In genomic region chr11:2201542-2201941, GRCh38 we compare ENCODE assay signal across 26 cellular contexts. TPM values are rescaled to one million over a fixed set of nuclear protein-coding genes. Genes with fewer than 3 reads are reported as not detected.
"Had no signal": no experiment of that assay in that cellular context is flagged by ENCODE, and none has a peak within 500 bp of the region (broad histone marks: within the 10 kb centered on the region; RNA-seq: fewer than 3 reads in every experiment).

No MANE protein-coding gene starts in this region.

- H3K4me3 Mint-ChIP-seq: activated B cell treated with CpG ODN at 0.5 μM for 24 hours; activated CD4-positive, alpha-beta T cell treated with anti-CD3 and anti-CD28 coated beads for 36 hours; activated naive CD4-positive, alpha-beta T cell treated with anti-CD3 and anti-CD28 coated beads for 36 hours; dendritic cell treated with granulocyte-macrophage colony-stimulating factor and Interleukin-4, amounts not matched to agents 40 ng/mL and 50 ng/mL, for 4 days; mesothelial cell of epicardium; naive thymus-derived CD8-positive, alpha-beta T cell; T-helper 1 cell treated with Interleukin-12 subunit alpha and Interleukin-12 subunit beta and Interleukin-4 antibody, amounts not matched to agents 30 μg/mL and 1 μg/mL, for 36 hours had no signal

- H3K36me3 ChIP-seq: heart right ventricle, ovary, right atrium auricular region, transverse colon, uterus had no signal

- H3K4me1 ChIP-seq: heart right ventricle, psoas muscle, right atrium auricular region, uterus had no signal

- H3K9me3 ChIP-seq: heart right ventricle, ovary, psoas muscle, right atrium auricular region, transverse colon, uterus had no signal

- H3K4me3 ChIP-seq: heart right ventricle, ovary, psoas muscle, right atrium auricular region, transverse colon, uterus had no signal

- H3K4me1 Mint-ChIP-seq: activated CD4-positive, alpha-beta T cell treated with anti-CD3 and anti-CD28 coated beads for 36 hours had no signal

- DNase-seq: activated B cell treated with CpG ODN at 0.5 μM for 24 hours; activated CD4-positive, alpha-beta T cell treated with anti-CD3 and anti-CD28 coated beads for 36 hours; activated CD4-positive, alpha-beta T cell treated with anti-CD3 and anti-CD28 coated beads, Interleukin-2, amount 50 U/mL, for 4 hours; activated naive CD4-positive, alpha-beta T cell treated with anti-CD3 and anti-CD28 coated beads for 36 hours; activated T-cell treated with anti-CD3 and anti-CD28 coated beads, Interleukin-2, amount 50 U/mL, for 48 hours; amygdala; effector CD4-positive, alpha-beta T cell; erythroblast; foreskin fibroblast; heart right ventricle; mammary epithelial cell; ovary; stimulated activated CD4-positive, alpha-beta T cell treated with anti-CD3 and anti-CD28 coated beads, Interleukin-12 subunit alpha, Interleukin-12 subunit beta, amount 100 ng/mL, for 4 hours; stimulated activated CD4-positive, alpha-beta T cell treated with anti-CD3 and anti-CD28 coated beads, Interleukin-4, amount 100 ng/mL, for 4 hours; stimulated activated naive CD8-positive, alpha-beta T cell treated with anti-CD3 and anti-CD28 coated beads, Interleukin-15, Interleukin-2, amounts not matched to agents 100 U/mL and 50 U/mL, for 24 hours; substantia nigra; T1000; uterus had no signal

- H3K27me3 ChIP-seq: heart right ventricle, ovary, right atrium auricular region, uterus had no signal

- H3K27ac ChIP-seq: heart right ventricle, ovary, psoas muscle, right atrium auricular region, uterus had no signal

- H3K9me3 Mint-ChIP-seq: activated naive CD4-positive, alpha-beta T cell treated with anti-CD3 and anti-CD28 coated beads for 36 hours; dendritic cell treated with granulocyte-macrophage colony-stimulating factor and Interleukin-4, amounts not matched to agents 40 ng/mL and 50 ng/mL, for 4 days; T-helper 1 cell treated with Interleukin-12 subunit alpha and Interleukin-12 subunit beta and Interleukin-4 antibody, amounts not matched to agents 30 μg/mL and 1 μg/mL, for 36 hours had no signal

- H3K27ac Mint-ChIP-seq: activated B cell treated with CpG ODN at 0.5 μM for 24 hours; activated CD4-positive, alpha-beta T cell treated with anti-CD3 and anti-CD28 coated beads for 36 hours; activated naive CD4-positive, alpha-beta T cell treated with anti-CD3 and anti-CD28 coated beads for 36 hours; dendritic cell treated with granulocyte-macrophage colony-stimulating factor and Interleukin-4, amounts not matched to agents 40 ng/mL and 50 ng/mL, for 4 days; mesothelial cell of epicardium; T-helper 1 cell treated with Interleukin-12 subunit alpha and Interleukin-12 subunit beta and Interleukin-4 antibody, amounts not matched to agents 30 μg/mL and 1 μg/mL, for 36 hours had no signal

- ATAC-seq: activated CD4-positive, alpha-beta T cell treated with anti-CD3 and anti-CD28 coated beads for 36 hours; heart right ventricle; naive thymus-derived CD8-positive, alpha-beta T cell; psoas muscle; stimulated activated naive CD8-positive, alpha-beta T cell treated with anti-CD3 and anti-CD28 coated beads, Interleukin-15, Interleukin-2, amounts not matched to agents 100 U/mL and 50 U/mL, for 24 hours had no signal

- H3K36me3 Mint-ChIP-seq: mesothelial cell of epicardium had no signal

RNA-seq across cellular contexts. Expression of gene TH, which starts 29.9 kb away (rescaled TPM):
- total RNA-seq: activated B cell treated with CpG ODN at 0.5 μM for 24 hours; activated CD4-positive, alpha-beta T cell treated with anti-CD3 and anti-CD28 coated beads for 36 hours; activated naive CD4-positive, alpha-beta T cell treated with anti-CD3 and anti-CD28 coated beads for 36 hours; heart right ventricle; naive thymus-derived CD8-positive, alpha-beta T cell; right atrium auricular region; transverse colon had no signal

RNA-seq across cellular contexts. Expression of gene INS, which starts 40.5 kb away (rescaled TPM):
- total RNA-seq: activated B cell treated with CpG ODN at 0.5 μM for 24 hours; activated CD4-positive, alpha-beta T cell treated with anti-CD3 and anti-CD28 coated beads for 36 hours; activated naive CD4-positive, alpha-beta T cell treated with anti-CD3 and anti-CD28 coated beads for 36 hours; fibroblast of lung; mammary epithelial cell; mesothelial cell of epicardium; naive thymus-derived CD8-positive, alpha-beta T cell; psoas muscle; right atrium auricular region; transverse colon; uterus had no signal
